Comparison of ENCODE assay signal across 16 cellular contexts in genomic region chr19:35734889-35735288, GRCh38.
"Had no signal": no experiment of that assay in that cellular context is flagged by ENCODE, and none has a peak within 500 bp of the region (broad histone marks: within the 10 kb centered on the region; RNA-seq: fewer than 3 reads in every experiment).

No MANE protein-coding gene starts in this region.

- H3K27me3 ChIP-seq: esophagus muscularis mucosa, hepatocyte, left lung, upper lobe of left lung had no signal

- H3K9me3 Mint-ChIP-seq: brain; naive B cell; stimulated activated naive CD8-positive, alpha-beta T cell treated with anti-CD3 and anti-CD28 coated beads, Interleukin-15, Interleukin-2, amounts not matched to agents 100 ng/mL and 50 ng/mL, for 24 hours had no signal

- H3K4me1 Mint-ChIP-seq: brain had no signal

- H3K4me3 ChIP-seq: coronary artery, esophagus muscularis mucosa, hepatocyte, left lung, upper lobe of left lung had no signal

- H2AFZ ChIP-seq: hepatocyte had no signal

- H3K4me3 Mint-ChIP-seq: activated CD8-positive, alpha-beta memory T cell treated with anti-CD3 and anti-CD28 coated beads, Interleukin-2, amount 10 ng/mL, durations not matched to agents 7 days and 5 days; brain; stimulated activated naive CD8-positive, alpha-beta T cell treated with anti-CD3 and anti-CD28 coated beads, Interleukin-15, Interleukin-2, amounts not matched to agents 100 ng/mL and 50 ng/mL, for 24 hours had no signal

- H3K4me2 ChIP-seq: hepatocyte had no signal

- H3K27me3 Mint-ChIP-seq: activated CD8-positive, alpha-beta memory T cell treated with anti-CD3 and anti-CD28 coated beads, Interleukin-2, amount 10 ng/mL, durations not matched to agents 7 days and 5 days; naive B cell; stimulated activated naive CD8-positive, alpha-beta T cell treated with anti-CD3 and anti-CD28 coated beads, Interleukin-15, Interleukin-2, amounts not matched to agents 100 ng/mL and 50 ng/mL, for 24 hours had no signal

- H3K9me3 ChIP-seq: esophagus muscularis mucosa, left lung, upper lobe of left lung had no signal

- ATAC-seq: activated CD8-positive, alpha-beta memory T cell treated with anti-CD3 and anti-CD28 coated beads, Interleukin-2, amount 10 ng/mL, durations not matched to agents 7 days and 5 days; left lung had no signal

- H3K27ac ChIP-seq: coronary artery, esophagus muscularis mucosa, hepatocyte, left lung, upper lobe of left lung had no signal

- H3K79me2 ChIP-seq: hepatocyte had no signal

- DNase-seq: activated CD4-positive, alpha-beta T cell treated with anti-CD3 and anti-CD28 coated beads, Interleukin-2, amount 50 U/mL, for 4 hours; activated CD8-positive, alpha-beta memory T cell treated with anti-CD3 and anti-CD28 coated beads, Interleukin-2, amount 10 ng/mL, durations not matched to agents 7 days and 5 days; activated T-cell treated with anti-CD3 and anti-CD28 coated beads, Interleukin-2, amount 50 U/mL, for 1 hour; central memory CD4-positive, alpha-beta T cell; left lung; naive B cell; posterior cingulate gyrus; retina; stimulated activated CD4-positive, alpha-beta T cell treated with anti-CD3 and anti-CD28 coated beads, Interleukin-15, amount 100 ng/mL, for 24 hours; stimulated activated CD4-positive, alpha-beta T cell treated with anti-CD3 and anti-CD28 coated beads, Interleukin-4, amount 100 ng/mL, for 1 hour; upper lobe of left lung had no signal
